Comparison of ENCODE assay signal across 10 cellular contexts in genomic region chr7:4613855-4614548, GRCh38.
DNase-seq lines count a peak whose midpoint lies in the region; ATAC-seq, FAIRE-seq and TF ChIP-seq lines count a peak whose summit lies in the region.
"Had no signal": no experiment of that assay in that cellular context is flagged by ENCODE, and none has a peak within 500 bp of the region (broad histone marks: within the 10 kb centered on the region; RNA-seq: fewer than 3 reads in every experiment).

No MANE protein-coding gene starts in this region.

- peaks cover 4% of the 10 kb centered on the region for H3K27me3 ChIP-seq in mucosa of stomach (ENCODE audit: control insufficient read depth, insufficient read depth, low read length)
- H3K27me3 ChIP-seq in CD4-positive, alpha-beta memory T cell (ENCODE audit: insufficient read depth, low read length) = no peaks in the 10 kb centered on the region

- H3K27ac Mint-ChIP-seq in activated naive CD8-positive, alpha-beta T cell = no peak overlapping the region
- no peak overlapping the region for H3K27ac Mint-ChIP-seq in activated naive CD8-positive, alpha-beta T cell treated with anti-CD3 and anti-CD28 coated beads, Interleukin-2, amount 50 U/mL, for 24 hours
- no peak overlapping the region for H3K27ac Mint-ChIP-seq in CD4-positive, alpha-beta memory T cell

- H3K4me1 Mint-ChIP-seq in activated naive CD8-positive, alpha-beta T cell (ENCODE audit: low read depth) = peaks cover 12% of the 10 kb centered on the region
- peaks cover 12% of the 10 kb centered on the region for H3K4me1 Mint-ChIP-seq in activated naive CD8-positive, alpha-beta T cell treated with anti-CD3 and anti-CD28 coated beads, Interleukin-2, amount 50 U/mL, for 24 hours
- peaks cover 7 to 15% (median 10%) of the 10 kb centered on the region in 4 donors for H3K4me1 Mint-ChIP-seq in CD4-positive, alpha-beta memory T cell

- FAIRE-seq in urothelium cell line (lab: Jason Lieb, UNC) = no peak
- FAIRE-seq: endometrium had no signal

- intact Hi-C loops in CD4-positive, alpha-beta memory T cell (cut with micrococcal nuclease) = loop anchor here (10.0 kb wide), 1 partner anchor 271 kb away; the partner anchor contains the start of gene RADIL

- H3K27ac ChIP-seq in epithelial cell of prostate = no peak overlapping the region
- H3K27ac ChIP-seq in CD4-positive, alpha-beta memory T cell (ENCODE audit: low read depth, low read length) = no peak overlapping the region

- no peaks in the 10 kb centered on the region for H3K36me3 ChIP-seq in mucosa of stomach (ENCODE audit: control insufficient read depth, insufficient read depth, low read length)
- H3K36me3 ChIP-seq in CD4-positive, alpha-beta memory T cell (ENCODE audit: insufficient read depth, low read length) = no peaks in the 10 kb centered on the region

- POLR2A ChIA-PET in CD4-positive, alpha-beta memory T cell (lab: Charles Lee; ENCODE audit: partially characterized antibody) = no interaction called here

- no peaks in the 10 kb centered on the region for H3K36me3 Mint-ChIP-seq in activated naive CD8-positive, alpha-beta T cell
- H3K36me3 Mint-ChIP-seq in activated naive CD8-positive, alpha-beta T cell treated with anti-CD3 and anti-CD28 coated beads, Interleukin-2, amount 50 U/mL, for 24 hours (ENCODE audit: low read depth) = no peaks in the 10 kb centered on the region
- H3K36me3 Mint-ChIP-seq in CD4-positive, alpha-beta memory T cell = no peaks in the 10 kb centered on the region

- TF ChIP-seq CTCF in GM13976 (IDR thresholded peaks at IDR 0.05; ENCODE audit: borderline replicate concordance, control extremely low read depth, extremely low read depth, insufficient read depth, missing control alignments) (no peak), GM10266 (IDR thresholded peaks at IDR 0.05; ENCODE audit: control insufficient read depth, insufficient read depth, low read depth, missing control alignments) (no peak)

- no peak overlapping the region for H3K4me3 ChIP-seq in mucosa of stomach (ENCODE audit: low read length)
- H3K4me3 ChIP-seq in CD4-positive, alpha-beta memory T cell (ENCODE audit: low read length in 2 of 2) = no peak overlapping the region

- peak overlapping the region; percentile 10 for H3K9ac ChIP-seq in mucosa of stomach (ENCODE audit: low read length)

- H3K4me1 ChIP-seq in mucosa of stomach (ENCODE audit: control insufficient read depth, insufficient read depth, low read length) = peaks cover 11% of the 10 kb centered on the region
- H3K4me1 ChIP-seq in CD4-positive, alpha-beta memory T cell (ENCODE audit: insufficient read depth, low read length) = peaks cover 6% of the 10 kb centered on the region

- CTCF ChIA-PET in CD4-positive, alpha-beta memory T cell (lab: Charles Lee; ENCODE audit: partially characterized antibody) = interaction anchor here (0.9 to 1.2 kb wide), 3 partner anchors 12 to 161 kb away, joined by 3 to 4 read pairs (median 3); partner anchors contain the start of gene AP5Z1

- no peak for DNase-seq in activated naive CD8-positive, alpha-beta T cell treated with anti-CD3 and anti-CD28 coated beads, Interleukin-2, amount 50 U/mL, for 24 hours
- DNase-seq in epithelial cell of prostate (ENCODE audit: low read depth, low spot score) (peak; percentile 26), urothelium cell line (ENCODE audit: low spot score) (peak; percentile 78), GM13976 (ENCODE audit: low spot score) (no peak), GM10266 (ENCODE audit: extremely low spot score) (no peak)
- DNase-seq in CD4-positive, alpha-beta memory T cell = no peak
- DNase-seq: activated CD4-positive, CD25-positive, alpha-beta regulatory T cell treated with anti-CD3 and anti-CD28 coated beads, Interleukin-2, amount 50 U/mL, for 72 hours had no signal

- no peaks in the 10 kb centered on the region for H3K9me3 Mint-ChIP-seq in activated naive CD8-positive, alpha-beta T cell (ENCODE audit: low read depth)
- no peaks in the 10 kb centered on the region for H3K9me3 Mint-ChIP-seq in activated naive CD8-positive, alpha-beta T cell treated with anti-CD3 and anti-CD28 coated beads, Interleukin-2, amount 50 U/mL, for 24 hours
- H3K9me3 Mint-ChIP-seq in CD4-positive, alpha-beta memory T cell = no peaks in the 10 kb centered on the region

- ATAC-seq in activated naive CD8-positive, alpha-beta T cell treated with anti-CD3 and anti-CD28 coated beads, Interleukin-2, amount 50 U/mL, for 24 hours = no peak

- H3K4me3 Mint-ChIP-seq in activated naive CD8-positive, alpha-beta T cell = peak overlapping the region; percentile 27
- H3K4me3 Mint-ChIP-seq in activated naive CD8-positive, alpha-beta T cell treated with anti-CD3 and anti-CD28 coated beads, Interleukin-2, amount 50 U/mL, for 24 hours = no peak overlapping the region
- no peak overlapping the region for H3K4me3 Mint-ChIP-seq in CD4-positive, alpha-beta memory T cell

- H3K9me3 ChIP-seq in mucosa of stomach (ENCODE audit: control insufficient read depth, low read length) = no peaks in the 10 kb centered on the region
- no peaks in the 10 kb centered on the region for H3K9me3 ChIP-seq in CD4-positive, alpha-beta memory T cell (ENCODE audit: control insufficient read depth in 1 of 2, low read length in 2 of 2)

- no peaks in the 10 kb centered on the region for H3K27me3 Mint-ChIP-seq in activated naive CD8-positive, alpha-beta T cell
- no peaks in the 10 kb centered on the region for H3K27me3 Mint-ChIP-seq in activated naive CD8-positive, alpha-beta T cell treated with anti-CD3 and anti-CD28 coated beads, Interleukin-2, amount 50 U/mL, for 24 hours
- peaks cover 0 to 3% of the 10 kb centered on the region in 2 donors for H3K27me3 Mint-ChIP-seq in CD4-positive, alpha-beta memory T cell

- in situ Hi-C loops in GM13976 (cut with MboI; ENCODE audit: low sequenced_read_pairs, unreplicated experiment) = loop anchor here (25.0 kb wide), 2 partner anchors 148 to 473 kb away; no protein-coding TSS in a partner anchor

Comparison
In these comparisons a context has a peak if more than half of its experiments do, and no peak if none do; other contexts are left out.
1. DNase-seq: peak in epithelial cell of prostate (single experiment) and urothelium cell line (single experiment); none in activated naive CD8-positive, alpha-beta T cell treated with anti-CD3 and anti-CD28 coated beads, Interleukin-2, amount 50 U/mL, for 24 hours (single experiment), CD4-positive, alpha-beta memory T cell (0 of 5), GM13976 (single experiment) and GM10266 (single experiment).